ENCODE assay signal across 7 cellular contexts in the genomic region with DNA sequence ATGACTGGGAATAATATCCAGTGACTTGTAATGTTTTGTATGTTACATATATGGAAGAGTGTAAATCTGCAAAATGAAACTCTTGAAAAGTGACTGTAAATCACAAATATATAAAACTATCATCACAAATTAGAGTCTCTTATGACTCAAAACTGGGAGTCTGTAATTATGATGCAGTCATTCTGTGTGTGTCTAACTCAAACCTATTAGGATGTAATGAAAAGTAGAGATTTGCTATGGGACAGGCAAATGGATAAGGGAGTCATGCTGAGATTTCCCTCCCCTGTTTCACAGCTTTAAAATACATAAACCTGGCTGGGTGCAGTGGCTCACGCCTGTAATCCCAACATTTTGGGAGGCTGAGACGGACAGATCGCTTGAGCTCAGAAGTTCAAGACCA. TPM values are rescaled to one million over a fixed set of nuclear protein-coding genes. Genes with fewer than 3 reads are reported as not detected.
"Had no signal": no experiment of that assay in that cellular context is flagged by ENCODE, and none has a peak within 500 bp of the region (broad histone marks: within the 10 kb centered on the region; RNA-seq: fewer than 3 reads in every experiment).

No MANE protein-coding gene starts in this region.

- ATAC-seq: GM23338 had no signal

- H3K4me3 ChIP-seq: GM23338 had no signal

- DNase-seq: H9, HCEC 1CT, HFFc6, IMR-90, KBM-7 had no signal

- H3K27ac ChIP-seq: KMS-11 had no signal

RNA-seq across cellular contexts. Expression of a gene that starts 8.6 kb away (rescaled TPM):
- total RNA-seq: H9 had no signal
- polyA plus RNA-seq: GM23338 had no signal
